1 cellular context compared by ENCODE assay signal in the genomic region with DNA sequence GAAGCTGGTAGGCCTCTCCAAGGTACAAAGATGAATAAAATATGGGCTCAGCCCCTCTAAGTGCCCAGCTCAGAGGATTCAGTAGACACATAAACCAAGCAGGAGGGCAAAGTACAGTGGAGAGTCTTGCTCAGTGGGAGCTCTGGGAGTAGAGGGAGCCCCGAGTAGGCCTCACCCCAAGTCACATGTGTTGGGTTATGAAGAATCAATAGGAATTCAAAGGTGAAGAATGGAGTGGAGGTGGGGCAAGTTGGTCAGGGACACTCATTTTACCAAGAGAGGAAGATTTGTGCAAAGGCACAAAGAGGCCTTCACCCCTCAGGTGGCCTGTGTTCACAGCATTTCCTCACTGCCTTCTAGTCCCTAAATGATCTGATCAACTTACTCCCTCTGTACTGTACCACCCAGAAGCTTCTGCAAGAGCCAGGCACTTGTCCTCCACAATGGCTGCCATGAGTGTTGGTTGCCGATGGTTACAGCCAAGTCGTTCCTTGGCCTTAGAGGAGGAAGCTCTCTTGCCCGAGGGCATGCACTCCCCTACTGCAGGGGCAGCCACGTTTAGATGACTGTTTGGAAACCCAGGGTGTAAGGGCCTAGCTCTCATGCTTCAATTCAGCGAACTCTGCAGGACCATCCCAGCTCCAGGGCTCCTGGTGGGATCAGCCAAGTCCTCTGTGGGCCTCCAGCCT.
A peak's percentile ranks its signal among the peaks of the same experiment; 100 is the strongest.
TF ChIP-seq lines count a peak whose summit lies in the region.

No MANE protein-coding gene starts in this region.

TF ChIP-seq in HEK293, 187 proteins besides CTCF, POLR2A, EP300 and RAD21:
- TF ChIP-seq ZNF660 (tag by site-specific recombination; IDR thresholded peaks at IDR 0.05) (no peak), ZNF146 (tag by site-specific recombination; IDR thresholded peaks at IDR 0.05) (no peak), PRDM1 (tag by site-specific recombination; IDR thresholded peaks at IDR 0.05) (no peak), ZNF16 (tag by site-specific recombination; IDR thresholded peaks at IDR 0.05; ENCODE audit: low read depth) (no peak), ZIC2 (tag by site-specific recombination; IDR thresholded peaks at IDR 0.05) (peak; percentile 8), ZBTB20 (tag by site-specific recombination; IDR thresholded peaks at IDR 0.05) (no peak), ZNF624 (tag by site-specific recombination; IDR thresholded peaks at IDR 0.05) (no peak)
